7 cellular contexts compared by ENCODE assay signal in genomic region chrX:153875391-153876111, GRCh38. TPM values are rescaled to one million over a fixed set of nuclear protein-coding genes. Genes with fewer than 3 reads are reported as not detected.
DNase-seq lines count a peak whose midpoint lies in the region; ATAC-seq and TF ChIP-seq lines count a peak whose summit lies in the region.
"Had no signal": no experiment of that assay in that cellular context is flagged by ENCODE, and none has a peak within 500 bp of the region (broad histone marks: within the 10 kb centered on the region; RNA-seq: fewer than 3 reads in every experiment).

No MANE protein-coding gene starts in this region.

- TF ChIP-seq CTCF in SK-N-SH (IDR thresholded peaks at IDR 0.05) (no peak), colonic mucosa (IDR thresholded peaks at IDR 0.05) (no peak)

- H3K14ac ChIP-seq in trophoblast cell (ENCODE audit: low read length): no peak overlapping the region

- no peak for TF ChIP-seq EP300 in SK-N-SH (IDR thresholded peaks at IDR 0.05; ENCODE audit: borderline replicate concordance in 1 of 2, low read depth in 1 of 2, low read length in 1 of 2)

- H3K36me3 ChIP-seq in SK-N-SH (replicated peaks in 1 of 2; ENCODE audit: control insufficient read depth in 1 of 2, insufficient read depth in 2 of 2, low read length in 1 of 2) (no peaks in the 10 kb centered on the region), colonic mucosa (no peaks in the 10 kb centered on the region), trophoblast cell (ENCODE audit: control insufficient read depth in 1 of 2, insufficient read depth in 2 of 2, low read length in 2 of 2) (peaks cover 4 to 7% of the 10 kb centered on the region in 2 experiments)

- H3K4me3 ChIP-seq in SK-N-SH (ENCODE audit: low read depth in 2 of 2, low read length in 1 of 2) (peak overlapping the region in 1 of 2 experiments; percentile 34; a peak in 2 of 4 replicates), colonic mucosa (no peak overlapping the region), trophoblast cell (ENCODE audit: low read depth, low read length) (no peak overlapping the region)

- H3K9me2 ChIP-seq in SK-N-SH: no peaks in the 10 kb centered on the region

- H2AFZ ChIP-seq in SK-N-SH (ENCODE audit: low read depth) (no peak overlapping the region), trophoblast cell (ENCODE audit: insufficient read depth, low read length, poor library complexity) (no peak overlapping the region)

- POLR2A ChIA-PET in SK-N-SH (lab: Yijun Ruan, JAX): interaction anchor here (0.7 kb wide), 1 partner anchor 52 kb away, joined by 3 read pairs; no protein-coding TSS in a partner anchor

- H3K4me1 ChIP-seq in SK-N-SH (ENCODE audit: control insufficient read depth in 1 of 2, insufficient read depth in 2 of 2, low read depth in 1 of 2, low read length in 1 of 2) (peaks cover 0 to 64% of the 10 kb centered on the region in 2 experiments; a peak in 1 of 4 replicates), colonic mucosa (no peaks in the 10 kb centered on the region), trophoblast cell (ENCODE audit: control insufficient read depth in 1 of 2, insufficient read depth in 2 of 2, low read length in 2 of 2) (peaks cover 6 to 9% of the 10 kb centered on the region in 2 experiments)

- H3K27me3 ChIP-seq in SK-N-SH (ENCODE audit: insufficient read depth): peaks cover 9% of the 10 kb centered on the region; the same call in 1 of the 2 replicates
- peaks cover 3% of the 10 kb centered on the region for H3K27me3 ChIP-seq in colonic mucosa
- no peaks in the 10 kb centered on the region for H3K27me3 ChIP-seq in trophoblast cell (ENCODE audit: insufficient read depth, low read length)

- H2BK12ac ChIP-seq in trophoblast cell (ENCODE audit: low read length): no peak overlapping the region

- no peak overlapping the region for H2BK5ac ChIP-seq in trophoblast cell (ENCODE audit: low read depth, low read length, poor library complexity)

- H3F3A ChIP-seq in SK-N-SH (replicated peaks; ENCODE audit: insufficient read depth): no peaks in the 10 kb centered on the region

- H3K79me2 ChIP-seq in SK-N-SH (ENCODE audit: insufficient read depth) (no peaks in the 10 kb centered on the region), trophoblast cell (ENCODE audit: control insufficient read depth, insufficient read depth, low read length, poor library complexity) (no peaks in the 10 kb centered on the region)

- no peak overlapping the region for H3K18ac ChIP-seq in trophoblast cell (ENCODE audit: low read length)

- H3K9me3 ChIP-seq in SK-N-SH (no peaks in the 10 kb centered on the region), colonic mucosa (no peaks in the 10 kb centered on the region), trophoblast cell (ENCODE audit: insufficient read depth, low read depth, low read length) (no peaks in the 10 kb centered on the region)

- H2AK5ac ChIP-seq in trophoblast cell (ENCODE audit: low read length): no peak overlapping the region

- ATAC-seq in GM18517 (IDR thresholded peaks at IDR 0.05; ENCODE audit: unreplicated experiment) (no peak), GM21737 (IDR thresholded peaks at IDR 0.05; ENCODE audit: unreplicated experiment) (no peak)

- no peak for TF ChIP-seq RAD21 in SK-N-SH (IDR thresholded peaks at IDR 0.05; ENCODE audit: low read length)

- H3K27ac ChIP-seq in SK-N-SH (ENCODE audit: low read depth in 2 of 2, low read length in 1 of 2) (peak overlapping the region in 1 of 2 experiments; percentile 79; a peak in 2 of 4 replicates), colonic mucosa (no peak overlapping the region), trophoblast cell (ENCODE audit: low read depth, low read length) (no peak overlapping the region)

- no peak overlapping the region for H2BK120ac ChIP-seq in trophoblast cell (ENCODE audit: insufficient read depth, low read length, poor library complexity)

- DNase-seq in EL (peak; percentile 27), SK-N-SH (peak; percentile 80), colonic mucosa (peak; percentile 49), trophoblast cell (peak; percentile 2 to 46)

- no peak overlapping the region for H3K4ac ChIP-seq in trophoblast cell (ENCODE audit: low read depth, low read length)

- no peak overlapping the region for H4K8ac ChIP-seq in trophoblast cell (ENCODE audit: low read depth, low read length)

- no peak overlapping the region for H3K9ac ChIP-seq in SK-N-SH
- H3K9ac ChIP-seq in colonic mucosa (ENCODE audit: low read depth in 2 of 2, low read length in 2 of 2): no peak overlapping the region
- H3K9ac ChIP-seq in trophoblast cell (ENCODE audit: low read length): no peak overlapping the region

- no peak overlapping the region for H4K12ac ChIP-seq in trophoblast cell (ENCODE audit: low read depth, low read length)

- intact Hi-C loops in colonic mucosa (cut with DNase I): no loop called here

- no peak overlapping the region for H4K91ac ChIP-seq in trophoblast cell (ENCODE audit: low read depth, low read length)

- 8% methylated on average over 39 of the region's 42 CpGs for WGBS in SK-N-SH (ENCODE audit: low lambda C conversion rate)
- no CpG with 5 or more reads among the region's 42 CpGs for WGBS in trophoblast cell (ENCODE audit: extremely low coverage, insufficient coverage, insufficient read length)

- no peak overlapping the region for H3K23ac ChIP-seq in trophoblast cell (ENCODE audit: low read length)

- CTCF ChIA-PET in SK-N-SH (lab: Yijun Ruan, JAX): interaction anchor here (0.8 to 1.2 kb wide), 3 partner anchors 9 to 48 kb away, joined by 3 to 4 read pairs (median 4); no protein-coding TSS in a partner anchor

- H3K4me2 ChIP-seq in SK-N-SH: no peak overlapping the region
- no peak overlapping the region for H3K4me2 ChIP-seq in trophoblast cell (ENCODE audit: low read length)

- peaks cover 7% of the 10 kb centered on the region; the same call in 1 of the 2 replicates for H4K20me1 ChIP-seq in SK-N-SH (ENCODE audit: insufficient read depth)

- H3K79me1 ChIP-seq in trophoblast cell (ENCODE audit: low read length): no peaks in the 10 kb centered on the region

TF ChIP-seq in SK-N-SH, 30 proteins besides CTCF, POLR2A, EP300 and RAD21:
- TF ChIP-seq GABPA (IDR thresholded peaks at IDR 0.05; ENCODE audit: low read depth) (no peak), FOSL2 (IDR thresholded peaks at IDR 0.05; ENCODE audit: borderline replicate concordance, low read depth) (no peak), SIN3A (IDR thresholded peaks at IDR 0.05; ENCODE audit: borderline replicate concordance, low read depth, low read length) (peak; percentile 85; the same call in 1 of the 2 replicates), RCOR1 (IDR thresholded peaks at IDR 0.05; ENCODE audit: low read length) (peak; percentile 19; the same call in 1 of the 2 replicates), REST (IDR thresholded peaks at IDR 0.05; ENCODE audit: low read depth, low read length) (peak; percentile 99)

RNA-seq across cellular contexts. Expression of gene L1CAM, which starts 10.4 kb away (rescaled TPM):
- 1.9 and 2.0 TPM in 2 replicates for polyA plus RNA-seq in SK-N-SH (2012; rRNA removed)
- 1.3 and 2.9 TPM in 2 replicates for polyA plus RNA-seq in SK-N-SH (2012; cell fraction: cytosol; rRNA removed)
- polyA plus RNA-seq in SK-N-SH (2012; cell fraction: nucleus; rRNA removed): 4.1 and 4.4 TPM in 2 replicates
- 1 to 10 TPM; 4.3 to 8.8 TPM for total RNA-seq in colonic mucosa
- polyA plus RNA-seq in trophoblast cell (2013): 17.7 and 21.8 TPM in 2 replicates

RNA-seq across cellular contexts. Expression of gene AVPR2, which starts 28.9 kb away (rescaled TPM):
- polyA plus RNA-seq in SK-N-SH (2012; rRNA removed): not detected in 2 replicates
- not detected in 2 replicates for polyA plus RNA-seq in SK-N-SH (2012; cell fraction: cytosol; rRNA removed)
- 0.05 TPM in 1 of 2 replicates, not detected in the other for polyA plus RNA-seq in SK-N-SH (2012; cell fraction: nucleus; rRNA removed)
- total RNA-seq in colonic mucosa: under 1 TPM in 1 of 2 donors, not detected in 1; 0.24 TPM
- not detected in 2 replicates for polyA plus RNA-seq in trophoblast cell (2013)
- total RNA-seq: pulmonary artery endothelial cell had no signal

RNA-seq across cellular contexts. Expression of gene PDZD4, which starts 45.2 kb away (rescaled TPM):
- polyA plus RNA-seq in SK-N-SH (2012; rRNA removed): 1.9 and 2.4 TPM in 2 replicates
- polyA plus RNA-seq in SK-N-SH (2012; cell fraction: cytosol; rRNA removed): 1.1 and 2.7 TPM in 2 replicates
- polyA plus RNA-seq in SK-N-SH (2012; cell fraction: nucleus; rRNA removed): 8.9 and 16.9 TPM in 2 replicates
- 1 to 10 TPM; 1.5 to 3.2 TPM for total RNA-seq in colonic mucosa
- 0.18 and 0.29 TPM in 2 replicates for polyA plus RNA-seq in trophoblast cell (2013)

RNA-seq across cellular contexts. Expression of gene ARHGAP4, which starts 50.5 kb away (rescaled TPM):
- polyA plus RNA-seq in SK-N-SH (2012; rRNA removed): 1.6 and 2.2 TPM in 2 replicates
- polyA plus RNA-seq in SK-N-SH (2012; cell fraction: cytosol; rRNA removed): 0.45 and 0.94 TPM in 2 replicates
- 15.6 and 25.4 TPM in 2 replicates for polyA plus RNA-seq in SK-N-SH (2012; cell fraction: nucleus; rRNA removed)
- 10 to 100 TPM; 19.9 to 30.0 TPM for total RNA-seq in colonic mucosa
- polyA plus RNA-seq in trophoblast cell (2013): 1.5 and 1.9 TPM in 2 replicates

RNA-seq across cellular contexts. Expression of gene NAA10, which starts 59.3 kb away (rescaled TPM):
- 192 and 229 TPM in 2 replicates for polyA plus RNA-seq in SK-N-SH (2012; rRNA removed)
- polyA plus RNA-seq in SK-N-SH (2012; cell fraction: cytosol; rRNA removed): 193 and 253 TPM in 2 replicates
- polyA plus RNA-seq in SK-N-SH (2012; cell fraction: nucleus; rRNA removed): 502 and 579 TPM in 2 replicates
- total RNA-seq in colonic mucosa: 100 to 1,000 TPM in 1 of 2 donors, 10 to 100 TPM in 1; 55.9 to 115 TPM
- polyA plus RNA-seq in trophoblast cell (2013): 92.2 and 95.5 TPM in 2 replicates

Comparison
In these comparisons a context has a peak if more than half of its experiments do, and no peak if none do; other contexts are left out.
1. DNase-seq: peak in every context shown above with its lines; median percentile 80 in SK-N-SH; 49 in colonic mucosa; 27 in EL; 24 in trophoblast cell.